In the genomic region with DNA sequence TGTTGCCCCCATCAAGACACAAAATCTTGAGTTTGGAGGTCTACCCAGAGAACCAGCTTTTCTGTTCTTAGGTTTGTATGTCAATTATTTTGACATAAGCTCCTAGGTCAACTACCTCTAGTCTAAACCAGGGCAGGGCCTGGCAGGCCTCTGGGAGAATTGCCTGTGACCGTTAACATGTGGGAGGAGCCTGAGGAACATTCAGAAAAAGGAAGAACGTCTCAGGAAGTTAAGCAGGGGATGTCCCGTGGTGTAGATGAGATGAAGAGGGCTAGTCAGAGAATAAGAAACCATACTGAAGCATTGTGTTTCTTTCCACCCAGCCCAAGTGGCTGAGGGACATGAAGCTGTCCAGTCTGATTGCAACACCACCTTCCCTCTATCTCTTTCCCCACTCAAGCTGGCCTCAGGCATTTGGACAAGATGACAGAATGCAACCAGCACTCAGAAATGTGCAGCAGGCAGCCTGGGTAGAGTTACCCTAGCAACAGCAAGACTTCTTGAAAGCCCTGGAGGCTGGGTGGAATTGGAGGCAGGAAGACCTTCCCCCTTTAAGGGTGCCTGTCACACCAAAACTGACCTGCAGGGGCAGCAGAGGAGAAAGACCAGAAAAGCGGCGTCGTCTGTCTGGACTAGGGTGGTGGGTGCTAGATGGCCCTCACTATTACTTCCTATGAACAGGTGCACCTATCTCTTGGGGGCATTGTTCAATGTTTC, we compare ENCODE assay signal across 8 cellular contexts.
A peak's percentile ranks its signal among the peaks of the same experiment; 100 is the strongest.
DNase-seq lines count a peak whose midpoint lies in the region; ATAC-seq and TF ChIP-seq lines count a peak whose summit lies in the region.

No MANE protein-coding gene starts in this region.

- no peak overlapping the region for H3K27ac Mint-ChIP-seq in nephron progenitor cell

- H3K27me3 Mint-ChIP-seq in nephron progenitor cell (ENCODE audit: low read depth, poor library complexity), result peaks cover 10% of the 10 kb centered on the region

- no peak overlapping the region for H3K4me3 Mint-ChIP-seq in nephron progenitor cell

- H3K4me1 Mint-ChIP-seq in nephron progenitor cell, result peaks cover 13% of the 10 kb centered on the region

- H3K36me3 Mint-ChIP-seq in nephron progenitor cell (ENCODE audit: low read depth), result no peaks in the 10 kb centered on the region

- H3K9me3 Mint-ChIP-seq in nephron progenitor cell, result peaks cover under 1% of the 10 kb centered on the region

- TF ChIP-seq CTCF in nephron progenitor cell (IDR thresholded peaks at IDR 0.05), result peak; percentile 44

- ATAC-seq in HG02852 (IDR thresholded peaks at IDR 0.05; ENCODE audit: unreplicated experiment), result no peak
- no peak for ATAC-seq in HG02798 (IDR thresholded peaks at IDR 0.05; ENCODE audit: poor library complexity, unreplicated experiment)

- DNase-seq in DMS53 (lab: John Stamatoyannopoulos, UW) (peak; percentile 47), DMS53 treated with DMSO at 0.1 percent for 48 hours (lab: John Stamatoyannopoulos, UW; ENCODE audit: unreplicated experiment) (no peak), HuH-7.5 (ENCODE audit: low spot score) (peak; percentile 12), amniotic epithelial cell (ENCODE audit: low read depth) (peak; percentile 25), nephron progenitor cell (peak; percentile 30), NCI-H128 (lab: John Stamatoyannopoulos, UW; ENCODE audit: unreplicated experiment) (no peak)

Comparison
In these comparisons a context has a peak if more than half of its experiments do, and no peak if none do; other contexts are left out.
1. DNase-seq: peak in DMS53 (single experiment), HuH-7.5 (single experiment), amniotic epithelial cell (single experiment) and nephron progenitor cell (single experiment); none in DMS53 treated with DMSO at 0.1 percent for 48 hours (single experiment) and NCI-H128 (single experiment).